33 cellular contexts compared by ENCODE assay signal in the genomic region with DNA sequence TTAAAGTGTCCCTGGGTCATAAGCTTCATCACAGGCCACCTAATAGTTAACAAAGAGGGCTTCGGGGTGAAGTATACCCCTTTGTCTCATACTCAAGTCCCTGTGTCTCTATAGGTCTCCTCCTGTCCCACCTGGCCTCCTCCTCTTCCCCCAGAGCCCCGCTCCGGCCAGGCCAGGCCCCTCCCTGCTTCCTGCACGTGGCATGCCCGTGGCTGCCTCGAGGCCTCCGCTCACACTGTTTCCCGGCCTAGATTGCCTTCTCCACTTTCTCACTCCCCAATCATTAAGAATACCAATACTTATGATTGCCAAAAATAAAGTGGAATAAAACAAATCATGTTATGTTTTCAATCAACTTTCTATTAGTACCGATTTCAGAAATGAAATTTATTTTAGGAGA. TPM values are rescaled to one million over a fixed set of nuclear protein-coding genes. Genes with fewer than 3 reads are reported as not detected.
"Had no signal": no experiment of that assay in that cellular context is flagged by ENCODE, and none has a peak within 500 bp of the region (broad histone marks: within the 10 kb centered on the region; RNA-seq: fewer than 3 reads in every experiment).

No MANE protein-coding gene starts in this region.

- H3K9me3 ChIP-seq: left lung, lower lobe of right lung, neutrophil, right atrium auricular region, spleen, tibial nerve, upper lobe of left lung, vagina had no signal

- H3K9ac ChIP-seq: neural progenitor cell, parathyroid adenoma had no signal

- H2AFZ ChIP-seq: neural progenitor cell, parathyroid adenoma had no signal

- H3K4me3 Mint-ChIP-seq: immature natural killer cell; naive thymus-derived CD8-positive, alpha-beta T cell; nephron progenitor cell; neural progenitor cell; stimulated activated effector memory CD8-positive, alpha-beta T cell treated with anti-CD3 and anti-CD28 coated beads, Interleukin-12 subunit alpha, Interleukin-12 subunit beta, amount 100 ng/mL, for 72 hours; stimulated activated naive CD8-positive, alpha-beta T cell treated with anti-CD3 and anti-CD28 coated beads, Interleukin-15, amount 100 ng/mL, for 72 hours had no signal

- H3K36me3 ChIP-seq: left lung, lower lobe of right lung, neural progenitor cell, neutrophil, spleen, tibial nerve, upper lobe of left lung, vagina had no signal

- H3K4me3 ChIP-seq: left lung, lower lobe of right lung, neural progenitor cell, right atrium auricular region, spleen, tibial nerve, upper lobe of left lung, vagina had no signal

- H3K79me2 ChIP-seq: parathyroid adenoma had no signal

- H3K27ac Mint-ChIP-seq: immature natural killer cell; nephron progenitor cell; neural progenitor cell; stimulated activated effector memory CD8-positive, alpha-beta T cell treated with anti-CD3 and anti-CD28 coated beads, Interleukin-12 subunit alpha, Interleukin-12 subunit beta, amount 100 ng/mL, for 72 hours had no signal

- H3K27me3 Mint-ChIP-seq: naive thymus-derived CD8-positive, alpha-beta T cell; stimulated activated naive CD8-positive, alpha-beta T cell treated with anti-CD3 and anti-CD28 coated beads, Interleukin-15, amount 100 ng/mL, for 72 hours had no signal

- H3K4me2 ChIP-seq: neural progenitor cell had no signal

- DNase-seq: hypothalamus; immature natural killer cell; kidney; left colon; left lung; lower lobe of right lung; mammary epithelial cell; mesenchymal stem cell; naive thymus-derived CD8-positive, alpha-beta T cell; nephron progenitor cell; occipital lobe; small intestine; spleen; stimulated activated CD4-positive, alpha-beta T cell treated with anti-CD3 and anti-CD28 coated beads, Interleukin-4, amount 100 ng/mL, for 24 hours; stimulated activated naive CD4-positive, alpha-beta T cell; stimulated activated naive CD8-positive, alpha-beta T cell treated with anti-CD3 and anti-CD28 coated beads, Interleukin-15, amount 100 ng/mL, for 72 hours; substantia nigra had no signal

- ATAC-seq: left colon; left lung; lower lobe of right lung; naive thymus-derived CD8-positive, alpha-beta T cell; sciatic nerve; stimulated activated effector memory CD8-positive, alpha-beta T cell treated with anti-CD3 and anti-CD28 coated beads, Interleukin-12 subunit alpha, Interleukin-12 subunit beta, amount 100 ng/mL, for 72 hours; stimulated activated naive CD8-positive, alpha-beta T cell treated with anti-CD3 and anti-CD28 coated beads, Interleukin-15, amount 100 ng/mL, for 72 hours had no signal

- H3K27me3 ChIP-seq: left lung, neural progenitor cell, neutrophil, right atrium auricular region, spleen, tibial nerve, upper lobe of left lung, vagina had no signal

- H3K36me3 Mint-ChIP-seq: immature natural killer cell; naive thymus-derived CD8-positive, alpha-beta T cell; neural progenitor cell; stimulated activated effector memory CD8-positive, alpha-beta T cell treated with anti-CD3 and anti-CD28 coated beads, Interleukin-12 subunit alpha, Interleukin-12 subunit beta, amount 100 ng/mL, for 72 hours had no signal

- H3K9me3 Mint-ChIP-seq: immature natural killer cell; naive thymus-derived CD8-positive, alpha-beta T cell; nephron progenitor cell; neural progenitor cell; stimulated activated effector memory CD8-positive, alpha-beta T cell treated with anti-CD3 and anti-CD28 coated beads, Interleukin-12 subunit alpha, Interleukin-12 subunit beta, amount 100 ng/mL, for 72 hours; stimulated activated naive CD8-positive, alpha-beta T cell treated with anti-CD3 and anti-CD28 coated beads, Interleukin-15, amount 100 ng/mL, for 72 hours had no signal

- H3K4me1 ChIP-seq: left lung, lower lobe of right lung, parathyroid adenoma, vagina had no signal

- H3K27ac ChIP-seq: left lung, lower lobe of right lung, neural progenitor cell, neutrophil, parathyroid adenoma, right atrium auricular region, spleen, tibial nerve, upper lobe of left lung, vagina had no signal

RNA-seq across cellular contexts. Expression of gene SMYD1, which starts 18.8 kb away (rescaled TPM):
- total RNA-seq: kidney; liver; lower lobe of right lung; naive thymus-derived CD8-positive, alpha-beta T cell; occipital lobe; osteocyte; posterior vena cava; pulmonary artery endothelial cell; renal cortical epithelial cell; spleen; temporal lobe; upper lobe of left lung; vagina had no signal
- polyA plus RNA-seq: immature natural killer cell; liver; mammary epithelial cell; naive thymus-derived CD8-positive, alpha-beta T cell had no signal

RNA-seq across cellular contexts. Expression of gene FABP1, which starts 41.5 kb away (rescaled TPM):
- total RNA-seq: kidney; left lung; lower lobe of right lung; mammary epithelial cell; naive thymus-derived CD8-positive, alpha-beta T cell; occipital lobe; osteocyte; posterior vena cava; pulmonary artery endothelial cell; renal cortical epithelial cell; right atrium auricular region; sciatic nerve; spleen; temporal lobe; tibial nerve; urinary bladder; vagina had no signal
- polyA plus RNA-seq: immature natural killer cell; mammary epithelial cell; naive thymus-derived CD8-positive, alpha-beta T cell had no signal
